8 cellular contexts compared by ENCODE assay signal in the genomic region with DNA sequence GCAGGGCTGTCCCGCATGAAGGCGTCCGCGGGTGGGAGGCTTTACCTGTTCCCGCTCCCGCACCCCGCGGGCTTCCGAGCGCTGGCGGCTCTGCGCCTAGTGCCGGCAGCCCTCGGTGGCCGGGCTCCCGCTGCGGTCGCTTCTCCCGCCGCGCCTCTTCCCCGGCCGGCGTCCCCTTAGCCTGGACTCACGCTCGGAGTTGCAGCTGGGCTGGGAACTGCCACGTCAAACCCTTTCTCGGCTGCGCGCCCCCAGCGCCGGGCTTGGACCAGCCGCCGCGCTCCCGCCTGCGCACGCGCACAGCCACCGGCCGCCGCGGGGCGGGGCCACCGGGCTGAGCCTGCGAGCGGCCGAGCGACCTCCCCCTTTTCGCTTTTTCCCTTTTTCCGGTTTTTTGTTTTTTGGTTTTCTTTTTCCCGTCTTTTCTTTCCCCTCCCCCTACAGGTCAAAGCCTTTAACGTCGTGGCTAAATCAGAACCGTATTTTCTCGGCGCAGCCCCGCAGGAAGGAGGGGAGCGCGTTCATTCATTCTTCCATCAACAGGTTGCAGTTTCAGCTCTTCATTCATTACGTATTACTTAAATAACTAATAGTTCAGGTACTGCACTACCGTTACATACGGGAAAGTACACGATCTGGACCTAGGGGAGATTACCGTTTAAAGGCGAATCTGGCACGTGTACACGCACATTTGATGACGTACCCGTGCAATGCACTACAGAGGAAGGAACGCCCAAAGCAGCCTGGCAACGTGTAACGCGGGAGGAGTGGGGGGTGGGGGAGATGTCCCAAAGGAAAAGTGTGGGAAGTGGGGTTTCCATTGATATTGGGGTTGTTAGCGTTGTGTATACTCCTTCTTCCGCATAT. TPM values are rescaled to one million over a fixed set of nuclear protein-coding genes. Genes with fewer than 3 reads are reported as not detected.
DNase-seq lines count a peak whose midpoint lies in the region; ATAC-seq, FAIRE-seq and TF ChIP-seq lines count a peak whose summit lies in the region.

A gene with protein sequence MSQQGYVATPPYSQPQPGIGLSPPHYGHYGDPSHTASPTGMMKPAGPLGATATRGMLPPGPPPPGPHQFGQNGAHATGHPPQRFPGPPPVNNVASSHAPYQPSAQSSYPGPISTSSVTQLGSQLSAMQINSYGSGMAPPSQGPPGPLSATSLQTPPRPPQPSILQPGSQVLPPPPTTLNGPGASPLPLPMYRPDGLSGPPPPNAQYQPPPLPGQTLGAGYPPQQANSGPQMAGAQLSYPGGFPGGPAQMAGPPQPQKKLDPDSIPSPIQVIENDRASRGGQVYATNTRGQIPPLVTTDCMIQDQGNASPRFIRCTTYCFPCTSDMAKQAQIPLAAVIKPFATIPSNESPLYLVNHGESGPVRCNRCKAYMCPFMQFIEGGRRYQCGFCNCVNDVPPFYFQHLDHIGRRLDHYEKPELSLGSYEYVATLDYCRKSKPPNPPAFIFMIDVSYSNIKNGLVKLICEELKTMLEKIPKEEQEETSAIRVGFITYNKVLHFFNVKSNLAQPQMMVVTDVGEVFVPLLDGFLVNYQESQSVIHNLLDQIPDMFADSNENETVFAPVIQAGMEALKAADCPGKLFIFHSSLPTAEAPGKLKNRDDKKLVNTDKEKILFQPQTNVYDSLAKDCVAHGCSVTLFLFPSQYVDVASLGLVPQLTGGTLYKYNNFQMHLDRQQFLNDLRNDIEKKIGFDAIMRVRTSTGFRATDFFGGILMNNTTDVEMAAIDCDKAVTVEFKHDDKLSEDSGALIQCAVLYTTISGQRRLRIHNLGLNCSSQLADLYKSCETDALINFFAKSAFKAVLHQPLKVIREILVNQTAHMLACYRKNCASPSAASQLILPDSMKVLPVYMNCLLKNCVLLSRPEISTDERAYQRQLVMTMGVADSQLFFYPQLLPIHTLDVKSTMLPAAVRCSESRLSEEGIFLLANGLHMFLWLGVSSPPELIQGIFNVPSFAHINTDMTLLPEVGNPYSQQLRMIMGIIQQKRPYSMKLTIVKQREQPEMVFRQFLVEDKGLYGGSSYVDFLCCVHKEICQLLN (minus strand): TSS at position 231 of the 867 bp plus-strand sequence. CDS start 2,430 bp downstream, outside the sequence.

- H3K27me3 ChIP-seq in IMR-90 (ENCODE audit: control insufficient read depth, insufficient read depth, low read length) (no peaks in the 10 kb centered on the region), fibroblast of lung (ENCODE audit: control insufficient read depth, insufficient read depth, low read length) (no peaks in the 10 kb centered on the region)
- H3K27me3 ChIP-seq in naive thymus-derived CD4-positive, alpha-beta T cell (ENCODE audit: control insufficient read depth in 2 of 2, insufficient read depth in 2 of 2, low read length in 2 of 2): no peaks in the 10 kb centered on the region

- peak within 1 kb of the TSS; percentile 92 for H2AK5ac ChIP-seq in IMR-90 (ENCODE audit: low read depth, low read length)

- H3K9me3 Mint-ChIP-seq in activated T-helper 1 cell treated with anti-CD3 and anti-CD28 coated beads, Interleukin-12 subunit alpha, Interleukin-12 subunit beta, Interleukin-2, Interleukin-4 antibody, amounts not matched to agents 30 ng/mL and 10 ng/mL and 1 ng/mL, durations not matched to agents 14 hours and 24 hours and 36 hours: no peaks in the 10 kb centered on the region
- H3K9me3 Mint-ChIP-seq in naive thymus-derived CD4-positive, alpha-beta T cell: no peaks in the 10 kb centered on the region
- H3K9me3 Mint-ChIP-seq in stimulated activated naive B cell treated with anti-CD40 and anti-IgM and Interleukin-4, amounts not matched to agents 10 μg/mL and 1 μg/mL and 100 μg/mL, for 72 hours: no peaks in the 10 kb centered on the region

- FAIRE-seq in RCC 7860 (lab: Jason Lieb, UNC): no peak

- peaks cover 0 to 37% of the 10 kb centered on the region in 2 experiments; a peak in 2 of 4 replicates for H3K79me1 ChIP-seq in IMR-90 (ENCODE audit: low read depth in 1 of 2, low read length in 2 of 2)

- H4K91ac ChIP-seq in IMR-90 (ENCODE audit: insufficient read depth, low read depth, low read length): peak within 1 kb of the TSS; percentile 94

- H3K14ac ChIP-seq in IMR-90 (replicated peaks; ENCODE audit: low read depth, low read length): peak within 1 kb of the TSS; percentile 99

- peaks cover 17% of the 10 kb centered on the region for H3K36me3 ChIP-seq in IMR-90 (ENCODE audit: control insufficient read depth, insufficient read depth, low read length)
- peaks cover 12% of the 10 kb centered on the region for H3K36me3 ChIP-seq in fibroblast of lung (ENCODE audit: control insufficient read depth, insufficient read depth, low read length)
- H3K36me3 ChIP-seq in naive thymus-derived CD4-positive, alpha-beta T cell (ENCODE audit: control insufficient read depth in 2 of 3, insufficient read depth in 3 of 3, low read length in 3 of 3): peaks cover 0 to 4% (median 0%) of the 10 kb centered on the region in 3 experiments

- H2BK20ac ChIP-seq in IMR-90 (ENCODE audit: low read depth, low read length): peak within 1 kb of the TSS; percentile 51; the same call in 1 of the 2 replicates

- H3K9ac ChIP-seq in IMR-90 (ENCODE audit: low read depth, low read length): peak within 1 kb of the TSS; percentile 100
- peak within 1 kb of the TSS; percentile 99 for H3K9ac ChIP-seq in fibroblast of lung (ENCODE audit: insufficient read depth, low read length)

- H3K18ac ChIP-seq in IMR-90 (ENCODE audit: low read depth, low read length): peak within 1 kb of the TSS; percentile 93

- DNase-seq in DMS53 treated with DMSO at 0.1 percent for 48 hours (lab: John Stamatoyannopoulos, UW; ENCODE audit: unreplicated experiment) (peak; percentile 46), IMR-90 (peak; percentile 87), RCC 7860 (ENCODE audit: low spot score) (peak; percentile 68), fibroblast of lung (ENCODE audit: low read depth in 2 of 2) (peak; percentile 78 to 88)
- DNase-seq in activated T-helper 1 cell treated with anti-CD3 and anti-CD28 coated beads, Interleukin-12 subunit alpha, Interleukin-12 subunit beta, Interleukin-2, Interleukin-4 antibody, amounts not matched to agents 30 ng/mL and 10 ng/mL and 1 ng/mL, durations not matched to agents 14 hours and 24 hours and 36 hours (ENCODE audit: low spot score): peak; percentile 87
- DNase-seq in naive thymus-derived CD4-positive, alpha-beta T cell: peak; percentile 71 to 95 (median 80)
- DNase-seq in stimulated activated naive B cell treated with anti-CD40 and anti-IgM and Interleukin-4, amounts not matched to agents 10 μg/mL and 1 μg/mL and 100 μg/mL, for 72 hours: peak; percentile 86

- no peaks in the 10 kb centered on the region for H3K27me3 Mint-ChIP-seq in activated T-helper 1 cell treated with anti-CD3 and anti-CD28 coated beads, Interleukin-12 subunit alpha, Interleukin-12 subunit beta, Interleukin-2, Interleukin-4 antibody, amounts not matched to agents 30 ng/mL and 10 ng/mL and 1 ng/mL, durations not matched to agents 14 hours and 24 hours and 36 hours (ENCODE audit: insufficient read depth)
- peaks cover 0 to 4% (median 0%) of the 10 kb centered on the region in 5 donors for H3K27me3 Mint-ChIP-seq in naive thymus-derived CD4-positive, alpha-beta T cell
- H3K27me3 Mint-ChIP-seq in stimulated activated naive B cell treated with anti-CD40 and anti-IgM and Interleukin-4, amounts not matched to agents 10 μg/mL and 1 μg/mL and 100 μg/mL, for 72 hours: peaks cover 0 to 7% of the 10 kb centered on the region in 2 donors

- dilution Hi-C loops in IMR-90 (cut with HindIII; ENCODE audit: low sequenced_read_pairs, unreplicated experiment): no loop called here

- H3K27ac Mint-ChIP-seq in activated T-helper 1 cell treated with anti-CD3 and anti-CD28 coated beads, Interleukin-12 subunit alpha, Interleukin-12 subunit beta, Interleukin-2, Interleukin-4 antibody, amounts not matched to agents 30 ng/mL and 10 ng/mL and 1 ng/mL, durations not matched to agents 14 hours and 24 hours and 36 hours: peak within 1 kb of the TSS; percentile 99
- H3K27ac Mint-ChIP-seq in naive thymus-derived CD4-positive, alpha-beta T cell: peak within 1 kb of the TSS; percentile 86 to 100 (median 96)
- peak within 1 kb of the TSS; percentile 99 for H3K27ac Mint-ChIP-seq in stimulated activated naive B cell treated with anti-CD40 and anti-IgM and Interleukin-4, amounts not matched to agents 10 μg/mL and 1 μg/mL and 100 μg/mL, for 72 hours

- peak within 1 kb of the TSS; percentile 99 for H3K4me3 Mint-ChIP-seq in activated T-helper 1 cell treated with anti-CD3 and anti-CD28 coated beads, Interleukin-12 subunit alpha, Interleukin-12 subunit beta, Interleukin-2, Interleukin-4 antibody, amounts not matched to agents 30 ng/mL and 10 ng/mL and 1 ng/mL, durations not matched to agents 14 hours and 24 hours and 36 hours
- peak within 1 kb of the TSS; percentile 87 to 100 (median 99) for H3K4me3 Mint-ChIP-seq in naive thymus-derived CD4-positive, alpha-beta T cell
- H3K4me3 Mint-ChIP-seq in stimulated activated naive B cell treated with anti-CD40 and anti-IgM and Interleukin-4, amounts not matched to agents 10 μg/mL and 1 μg/mL and 100 μg/mL, for 72 hours: peak within 1 kb of the TSS; percentile 96 to 99

- peak within 1 kb of the TSS; percentile 86 for H2BK15ac ChIP-seq in IMR-90 (ENCODE audit: low read depth, low read length)

- peaks cover 16% of the 10 kb centered on the region for H3K36me3 Mint-ChIP-seq in activated T-helper 1 cell treated with anti-CD3 and anti-CD28 coated beads, Interleukin-12 subunit alpha, Interleukin-12 subunit beta, Interleukin-2, Interleukin-4 antibody, amounts not matched to agents 30 ng/mL and 10 ng/mL and 1 ng/mL, durations not matched to agents 14 hours and 24 hours and 36 hours (ENCODE audit: low read depth)
- H3K36me3 Mint-ChIP-seq in naive thymus-derived CD4-positive, alpha-beta T cell: peaks cover 3 to 15% (median 11%) of the 10 kb centered on the region in 5 donors
- peaks cover 7 to 17% of the 10 kb centered on the region in 2 donors for H3K36me3 Mint-ChIP-seq in stimulated activated naive B cell treated with anti-CD40 and anti-IgM and Interleukin-4, amounts not matched to agents 10 μg/mL and 1 μg/mL and 100 μg/mL, for 72 hours

- WGBS in IMR-90 (ENCODE audit: extremely low coverage in 2 of 2, insufficient read length in 1 of 2), 2 experiments: 2% methylated on average over 29 of the region's 76 CpGs; no CpG with 5 or more reads in 1 of the 2 experiments

- POLR2A ChIA-PET in IMR-90 (lab: Charles Lee; ENCODE audit: unreplicated experiment): interaction anchor here (0.7 to 0.8 kb wide), 2 partner anchors 11 to 1913 kb away, joined by 3 to 6 read pairs; no protein-coding TSS in a partner anchor
- POLR2A ChIA-PET in naive thymus-derived CD4-positive, alpha-beta T cell (lab: Charles Lee): interaction anchor here (1.3 to 2.0 kb wide), 3 partner anchors 10 to 54 kb away, joined by 3 to 7 read pairs (median 6); no protein-coding TSS in a partner anchor

- peak within 1 kb of the TSS; percentile 78 for H2BK120ac ChIP-seq in IMR-90 (ENCODE audit: low read depth, low read length)

- H3K27ac ChIP-seq in IMR-90 (ENCODE audit: insufficient read depth, low read length) (peak within 1 kb of the TSS; percentile 99), fibroblast of lung (ENCODE audit: insufficient read depth, low read length) (peak within 1 kb of the TSS; percentile 98)
- peak within 1 kb of the TSS; percentile 87 for H3K27ac ChIP-seq in naive thymus-derived CD4-positive, alpha-beta T cell (ENCODE audit: low read depth, low read length)

- ATAC-seq in GM21529 (IDR thresholded peaks at IDR 0.05; ENCODE audit: unreplicated experiment) (peak; percentile 72), IMR-90 (ENCODE audit: low read depth) (peak; percentile 90)
- ATAC-seq in naive thymus-derived CD4-positive, alpha-beta T cell: peak; percentile 90
- ATAC-seq in stimulated activated naive B cell treated with anti-CD40 and anti-IgM and Interleukin-4, amounts not matched to agents 10 μg/mL and 1 μg/mL and 100 μg/mL, for 72 hours (replicated peaks): peak; percentile 83 to 88

- peak within 1 kb of the TSS; percentile 98 for H2AK9ac ChIP-seq in IMR-90 (replicated peaks; ENCODE audit: low read depth, low read length, poor library complexity)

- TF ChIP-seq POLR2A in IMR-90 (IDR thresholded peaks at IDR 0.05; ENCODE audit: low read depth, low read length): peak; percentile 92

- intact Hi-C loops in IMR-90 (cut with micrococcal nuclease): loop anchor here (2.0 kb wide), 2 partner anchors 53 to 133 kb away; a partner anchor contains a TSS
- intact Hi-C loops in activated T-helper 1 cell treated with anti-CD3 and anti-CD28 coated beads, Interleukin-12 subunit alpha, Interleukin-12 subunit beta, Interleukin-2, Interleukin-4 antibody, amounts not matched to agents 30 ng/mL and 10 ng/mL and 1 ng/mL, durations not matched to agents 14 hours and 24 hours and 36 hours (cut with micrococcal nuclease): loop anchor here (1.0 to 5.0 kb wide), 8 partner anchors 14 to 616 kb away; a partner anchor contains a TSS
- intact Hi-C loops in naive thymus-derived CD4-positive, alpha-beta T cell (cut with micrococcal nuclease): loop anchor here (1.0 to 10.0 kb wide), 17 partner anchors 9 to 618 kb away; a partner anchor contains a TSS

- TF ChIP-seq CTCF in IMR-90 (conservative IDR thresholded peaks at IDR 0.05; ENCODE audit: low read depth, low read length) (0 out of 2 replicates have a peak, but pooled peaks have one; percentile 12), fibroblast of lung (conservative IDR thresholded peaks at IDR 0.05 in 1 of 2, IDR thresholded peaks at IDR 0.05 in 1 of 2; ENCODE audit: low read depth in 1 of 2, low read length in 2 of 2) (no peak)

- H3K9me3 ChIP-seq in IMR-90 (ENCODE audit: control insufficient read depth, insufficient read depth, low read length) (no peaks in the 10 kb centered on the region), fibroblast of lung (ENCODE audit: control insufficient read depth, insufficient read depth, low read depth, low read length) (no peaks in the 10 kb centered on the region)
- H3K9me3 ChIP-seq in naive thymus-derived CD4-positive, alpha-beta T cell (ENCODE audit: control insufficient read depth in 2 of 3, low read length in 3 of 3): no peaks in the 10 kb centered on the region

- H3K4me1 ChIP-seq in IMR-90 (ENCODE audit: control insufficient read depth, insufficient read depth, low read length) (peaks cover 5% of the 10 kb centered on the region), fibroblast of lung (ENCODE audit: control insufficient read depth, extremely low read depth, insufficient read depth, low read length) (peaks cover 9% of the 10 kb centered on the region)
- H3K4me1 ChIP-seq in naive thymus-derived CD4-positive, alpha-beta T cell (ENCODE audit: control insufficient read depth in 2 of 2, insufficient read depth in 2 of 2, low read length in 2 of 2): peaks cover 0 to 5% of the 10 kb centered on the region in 2 donors

- H3K4me1 Mint-ChIP-seq in activated T-helper 1 cell treated with anti-CD3 and anti-CD28 coated beads, Interleukin-12 subunit alpha, Interleukin-12 subunit beta, Interleukin-2, Interleukin-4 antibody, amounts not matched to agents 30 ng/mL and 10 ng/mL and 1 ng/mL, durations not matched to agents 14 hours and 24 hours and 36 hours (ENCODE audit: low read depth): peaks cover 32% of the 10 kb centered on the region
- peaks cover 13 to 29% (median 20%) of the 10 kb centered on the region in 7 donors for H3K4me1 Mint-ChIP-seq in naive thymus-derived CD4-positive, alpha-beta T cell
- H3K4me1 Mint-ChIP-seq in stimulated activated naive B cell treated with anti-CD40 and anti-IgM and Interleukin-4, amounts not matched to agents 10 μg/mL and 1 μg/mL and 100 μg/mL, for 72 hours: peaks cover 9 to 16% of the 10 kb centered on the region in 2 donors

- CTCF ChIA-PET in IMR-90 (lab: Yijun Ruan, JAX): interaction anchor here (1.1 kb wide), 1 partner anchor 14 kb away, joined by 3 read pairs; no protein-coding TSS in a partner anchor
- CTCF ChIA-PET in naive thymus-derived CD4-positive, alpha-beta T cell (lab: Charles Lee): interaction anchor here (1.2 kb wide), 1 partner anchor 10 kb away, joined by 3 read pairs; no protein-coding TSS in a partner anchor

- peak within 1 kb of the TSS; percentile 84 for H3K4me2 ChIP-seq in IMR-90 (ENCODE audit: low read depth, low read length)
- peak within 1 kb of the TSS; percentile 73 for H3K4me2 ChIP-seq in fibroblast of lung (ENCODE audit: extremely low read depth, insufficient read depth, low read length)

- H2BK5ac ChIP-seq in IMR-90 (ENCODE audit: low read depth, low read length, poor library complexity, severe bottlenecking): peak within 1 kb of the TSS; percentile 94

- H4K8ac ChIP-seq in IMR-90 (ENCODE audit: low read depth in 2 of 2, low read length in 2 of 2): peak within 1 kb of the TSS; percentile 84 to 95

- peaks cover 47% of the 10 kb centered on the region for H3K79me2 ChIP-seq in fibroblast of lung (ENCODE audit: control insufficient read depth, insufficient read depth, low read length)

- H3K56ac ChIP-seq in IMR-90 (ENCODE audit: extremely low read depth, insufficient read depth, low read length): peak within 1 kb of the TSS; percentile 98

- H4K5ac ChIP-seq in IMR-90 (ENCODE audit: low read depth, low read length): peak within 1 kb of the TSS; percentile 96

- H3K4ac ChIP-seq in IMR-90 (ENCODE audit: low read depth, low read length): peak within 1 kb of the TSS; percentile 98

- peak within 1 kb of the TSS; percentile 93 for H3K4me3 ChIP-seq in IMR-90 (ENCODE audit: insufficient read depth, low read depth, low read length)
- peak within 1 kb of the TSS; percentile 57 to 98 (median 82) for H3K4me3 ChIP-seq in fibroblast of lung (replicated peaks in 1 of 4; ENCODE audit: control extremely low read depth in 1 of 4, insufficient read depth in 1 of 4, low read depth in 3 of 4, low read length in 4 of 4)
- peak within 1 kb of the TSS; percentile 91 for H3K4me3 ChIP-seq in naive thymus-derived CD4-positive, alpha-beta T cell (ENCODE audit: low read length)

- in situ Hi-C loops in IMR-90 (cut with MboI; ENCODE audit: low sequenced_read_pairs): no loop called here

- H3K9me1 ChIP-seq in IMR-90 (ENCODE audit: insufficient read depth, low read length): peaks cover 9% of the 10 kb centered on the region

- peak within 1 kb of the TSS; percentile 99 for H3K23ac ChIP-seq in IMR-90 (ENCODE audit: low read depth, low read length)

- H4K20me1 ChIP-seq in IMR-90 (ENCODE audit: insufficient read depth, low read length) (peaks cover 37% of the 10 kb centered on the region), fibroblast of lung (ENCODE audit: control insufficient read depth, extremely low read depth, insufficient read depth, low read length) (peaks cover 2% of the 10 kb centered on the region)

- no peak for TF ChIP-seq RAD21 in IMR-90 (IDR thresholded peaks at IDR 0.05; ENCODE audit: low read length)

- BruUV-seq in IMR-90 (replicated peaks; lab: Mats Ljungman, UMichigan): no TSS peak

- H2AFZ ChIP-seq in IMR-90 (replicated peaks; ENCODE audit: low read length, poor library complexity) (peak within 1 kb of the TSS; percentile 95), fibroblast of lung (ENCODE audit: low read length) (peak within 1 kb of the TSS; percentile 77)

RNA-seq across cellular contexts. Expression of the gene that starts here (rescaled TPM):
- total RNA-seq in IMR-90 (2012; rRNA removed) (93.2 and 98.9 TPM in 2 replicates), fibroblast of lung (47.8 and 64.6 TPM in 2 replicates)
- polyA plus RNA-seq in IMR-90 (2012; rRNA removed) (86.0 and 111 TPM in 2 replicates), fibroblast of lung (92.9 and 105 TPM in 2 replicates)
- polyA plus RNA-seq in IMR-90 (2012; cell fraction: cytosol; rRNA removed): 45.5 and 78.9 TPM in 2 replicates
- 130 and 134 TPM in 2 replicates for polyA plus RNA-seq in IMR-90 (2012; cell fraction: nucleus; rRNA removed; ENCODE audit: low replicate concordance)
- total RNA-seq in activated T-helper 1 cell treated with anti-CD3 and anti-CD28 coated beads, Interleukin-12 subunit alpha, Interleukin-12 subunit beta, Interleukin-2, Interleukin-4 antibody, amounts not matched to agents 30 ng/mL and 10 ng/mL and 1 ng/mL, durations not matched to agents 14 hours and 24 hours and 36 hours: 50.0 and 55.2 TPM in 2 replicates
- 76.6 and 98.2 TPM in 2 replicates for polyA plus RNA-seq in fibroblast of lung (2012)
- 193 and 216 TPM in 2 replicates for polyA minus RNA-seq in fibroblast of lung (ENCODE audit: low replicate concordance)
- total RNA-seq in naive thymus-derived CD4-positive, alpha-beta T cell: 10 to 100 TPM; 11.5 to 59.2 (median 16.4) TPM
- 10 to 100 TPM; 11.5 to 18.7 TPM for polyA plus RNA-seq in naive thymus-derived CD4-positive, alpha-beta T cell

Comparison
In these comparisons a context has a peak if more than half of its experiments do, and no peak if none do; other contexts are left out.
1. Peak in every context shown above with its lines: DNase-seq, ATAC-seq, H3K4me3 ChIP-seq and H3K27ac ChIP-seq.